Comparison of ENCODE assay signal across 1 cellular context in genomic region chr19:43950834-43951626, GRCh38.
TF ChIP-seq lines count a peak whose summit lies in the region.

TSS of gene ZNF221 (plus strand) at chr19:43951228. CDS start at chr19:43962727, 11,499 bp downstream.

TF ChIP-seq in HepG2, 621 proteins besides CTCF, POLR2A, EP300 and RAD21 (continued from another document and continues in another):
- TF ChIP-seq KLF11 (CRISPR knock-in tag; IDR thresholded peaks at IDR 0.05) (no peak), RFX3 (CRISPR knock-in tag; IDR thresholded peaks at IDR 0.05) (no peak), ZBTB3 (CRISPR knock-in tag; IDR thresholded peaks at IDR 0.05; ENCODE audit: borderline replicate concordance, low read depth) (0 out of 2 replicates have a peak, but pooled peaks have one; percentile 50), MAFK (conservative IDR thresholded peaks at IDR 0.05 in 1 of 2, IDR thresholded peaks at IDR 0.05 in 1 of 2; ENCODE audit: low read length in 2 of 2) (no peak), SSRP1 (CRISPR knock-in tag; IDR thresholded peaks at IDR 0.05) (no peak), ETV6 (CRISPR knock-in tag; conservative IDR thresholded peaks at IDR 0.05) (no peak), ZFP62 (CRISPR knock-in tag; IDR thresholded peaks at IDR 0.05) (no peak), HNF4G (IDR thresholded peaks at IDR 0.05; ENCODE audit: borderline replicate concordance, low read depth, low read length) (no peak), HNF4G (CRISPR knock-in tag; IDR thresholded peaks at IDR 0.05; ENCODE audit: borderline replicate concordance, low read depth) (no peak), MIER3 (CRISPR knock-in tag; IDR thresholded peaks at IDR 0.05; ENCODE audit: borderline replicate concordance) (peak; percentile 75; the same call in 1 of the 2 replicates), BHLHE40 (IDR thresholded peaks at IDR 0.05; ENCODE audit: low read length) (no peak), ZNF792 (CRISPR knock-in tag; IDR thresholded peaks at IDR 0.05) (peak; percentile 45; the same call in 1 of the 2 replicates), ZNF180 (CRISPR knock-in tag; IDR thresholded peaks at IDR 0.05; ENCODE audit: borderline replicate concordance, low read depth) (no peak), NFYC (CRISPR knock-in tag; IDR thresholded peaks at IDR 0.05) (peak; percentile 10; the same call in 1 of the 2 replicates), RFXANK (CRISPR knock-in tag; IDR thresholded peaks at IDR 0.05) (no peak), ZSCAN30 (CRISPR knock-in tag; IDR thresholded peaks at IDR 0.05) (no peak), ZNF232 (CRISPR knock-in tag; IDR thresholded peaks at IDR 0.05; ENCODE audit: borderline replicate concordance) (no peak), ZNF414 (CRISPR knock-in tag; IDR thresholded peaks at IDR 0.05) (peak; percentile 63; the same call in 1 of the 2 replicates), ZNF468 (CRISPR knock-in tag; IDR thresholded peaks at IDR 0.05) (no peak), HOXA3 (CRISPR knock-in tag; IDR thresholded peaks at IDR 0.05) (peak; percentile 88), ZNF543 (CRISPR knock-in tag; IDR thresholded peaks at IDR 0.05) (no peak), FLYWCH1 (CRISPR knock-in tag; IDR thresholded peaks at IDR 0.05) (no peak), MED13 (CRISPR knock-in tag; IDR thresholded peaks at IDR 0.05) (no peak), CENPBD1 (CRISPR knock-in tag; IDR thresholded peaks at IDR 0.05; ENCODE audit: borderline replicate concordance, low read depth) (no peak), ZBTB20 (CRISPR knock-in tag; IDR thresholded peaks at IDR 0.05; ENCODE audit: borderline replicate concordance, low read depth) (0 out of 2 replicates have a peak, but pooled peaks have one; percentile 26), ZNF124 (CRISPR knock-in tag; IDR thresholded peaks at IDR 0.05) (peak; percentile 56; the same call in 1 of the 2 replicates), ZNF557 (CRISPR knock-in tag; IDR thresholded peaks at IDR 0.05) (no peak), ATF4 (CRISPR knock-in tag; IDR thresholded peaks at IDR 0.05) (peak in 1 of 2 experiments; percentile 63; a peak in 2 of 4 replicates), GATAD2A (CRISPR knock-in tag; IDR thresholded peaks at IDR 0.05) (peak; percentile 73), PLSCR1 (CRISPR knock-in tag; IDR thresholded peaks at IDR 0.05; ENCODE audit: borderline replicate concordance) (no peak), NKX3-1 (CRISPR knock-in tag; IDR thresholded peaks at IDR 0.05) (no peak), ZFP1 (CRISPR knock-in tag; IDR thresholded peaks at IDR 0.05) (no peak), KDM5A (IDR thresholded peaks at IDR 0.05; ENCODE audit: borderline replicate concordance, low read length) (no peak), IRF2 (CRISPR knock-in tag; IDR thresholded peaks at IDR 0.05) (peak; percentile 99), DNMT3B (CRISPR knock-in tag; conservative IDR thresholded peaks at IDR 0.05) (no peak), ZBTB37 (CRISPR knock-in tag; IDR thresholded peaks at IDR 0.05) (no peak), MAZ (IDR thresholded peaks at IDR 0.05; ENCODE audit: borderline replicate concordance, low read depth, low read length) (peak; percentile 37; the same call in 1 of the 2 replicates), MAZ (CRISPR knock-in tag; IDR thresholded peaks at IDR 0.05; ENCODE audit: low read depth) (no peak), SIX1 (CRISPR knock-in tag; IDR thresholded peaks at IDR 0.05; ENCODE audit: borderline replicate concordance) (no peak), ZNF430 (CRISPR knock-in tag; IDR thresholded peaks at IDR 0.05) (no peak), ZUFSP (CRISPR knock-in tag; IDR thresholded peaks at IDR 0.05; ENCODE audit: borderline replicate concordance) (no peak), ASH2L (IDR thresholded peaks at IDR 0.05; ENCODE audit: insufficient read length, low read depth, low read length) (peak; percentile 59), HCFC1 (IDR thresholded peaks at IDR 0.05; ENCODE audit: low read depth, low read length) (peak; percentile 94), ZBTB25 (CRISPR knock-in tag; IDR thresholded peaks at IDR 0.05) (0 out of 2 replicates have a peak, but pooled peaks have one; percentile 32), BCL6 (CRISPR knock-in tag; IDR thresholded peaks at IDR 0.05) (0 out of 2 replicates have a peak, but pooled peaks have one; percentile 25), KLF9 (CRISPR knock-in tag; IDR thresholded peaks at IDR 0.05; ENCODE audit: low read depth) (no peak)
- TF ChIP-seq, protein P1, sequence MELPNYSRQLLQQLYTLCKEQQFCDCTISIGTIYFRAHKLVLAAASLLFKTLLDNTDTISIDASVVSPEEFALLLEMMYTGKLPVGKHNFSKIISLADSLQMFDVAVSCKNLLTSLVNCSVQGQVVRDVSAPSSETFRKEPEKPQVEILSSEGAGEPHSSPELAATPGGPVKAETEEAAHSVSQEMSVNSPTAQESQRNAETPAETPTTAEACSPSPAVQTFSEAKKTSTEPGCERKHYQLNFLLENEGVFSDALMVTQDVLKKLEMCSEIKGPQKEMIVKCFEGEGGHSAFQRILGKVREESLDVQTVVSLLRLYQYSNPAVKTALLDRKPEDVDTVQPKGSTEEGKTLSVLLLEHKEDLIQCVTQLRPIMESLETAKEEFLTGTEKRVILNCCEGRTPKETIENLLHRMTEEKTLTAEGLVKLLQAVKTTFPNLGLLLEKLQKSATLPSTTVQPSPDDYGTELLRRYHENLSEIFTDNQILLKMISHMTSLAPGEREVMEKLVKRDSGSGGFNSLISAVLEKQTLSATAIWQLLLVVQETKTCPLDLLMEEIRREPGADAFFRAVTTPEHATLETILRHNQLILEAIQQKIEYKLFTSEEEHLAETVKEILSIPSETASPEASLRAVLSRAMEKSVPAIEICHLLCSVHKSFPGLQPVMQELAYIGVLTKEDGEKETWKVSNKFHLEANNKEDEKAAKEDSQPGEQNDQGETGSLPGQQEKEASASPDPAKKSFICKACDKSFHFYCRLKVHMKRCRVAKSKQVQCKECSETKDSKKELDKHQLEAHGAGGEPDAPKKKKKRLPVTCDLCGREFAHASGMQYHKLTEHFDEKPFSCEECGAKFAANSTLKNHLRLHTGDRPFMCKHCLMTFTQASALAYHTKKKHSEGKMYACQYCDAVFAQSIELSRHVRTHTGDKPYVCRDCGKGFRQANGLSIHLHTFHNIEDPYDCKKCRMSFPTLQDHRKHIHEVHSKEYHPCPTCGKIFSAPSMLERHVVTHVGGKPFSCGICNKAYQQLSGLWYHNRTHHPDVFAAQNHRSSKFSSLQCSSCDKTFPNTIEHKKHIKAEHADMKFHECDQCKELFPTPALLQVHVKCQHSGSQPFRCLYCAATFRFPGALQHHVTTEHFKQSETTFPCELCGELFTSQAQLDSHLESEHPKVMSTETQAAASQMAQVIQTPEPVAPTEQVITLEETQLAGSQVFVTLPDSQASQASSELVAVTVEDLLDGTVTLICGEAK (IDR thresholded peaks at IDR 0.05), result peak; percentile 31; the same call in 1 of the 2 replicates
- TF ChIP-seq, protein P1 (CRISPR knock-in tag; IDR thresholded peaks at IDR 0.05), result peak; percentile 67; the same call in 1 of the 2 replicates
- TF ChIP-seq, protein P2, sequence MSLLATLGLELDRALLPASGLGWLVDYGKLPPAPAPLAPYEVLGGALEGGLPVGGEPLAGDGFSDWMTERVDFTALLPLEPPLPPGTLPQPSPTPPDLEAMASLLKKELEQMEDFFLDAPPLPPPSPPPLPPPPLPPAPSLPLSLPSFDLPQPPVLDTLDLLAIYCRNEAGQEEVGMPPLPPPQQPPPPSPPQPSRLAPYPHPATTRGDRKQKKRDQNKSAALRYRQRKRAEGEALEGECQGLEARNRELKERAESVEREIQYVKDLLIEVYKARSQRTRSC (CRISPR knock-in tag; IDR thresholded peaks at IDR 0.05; ENCODE audit: low read depth), result no peak
- TF ChIP-seq, protein P3, sequence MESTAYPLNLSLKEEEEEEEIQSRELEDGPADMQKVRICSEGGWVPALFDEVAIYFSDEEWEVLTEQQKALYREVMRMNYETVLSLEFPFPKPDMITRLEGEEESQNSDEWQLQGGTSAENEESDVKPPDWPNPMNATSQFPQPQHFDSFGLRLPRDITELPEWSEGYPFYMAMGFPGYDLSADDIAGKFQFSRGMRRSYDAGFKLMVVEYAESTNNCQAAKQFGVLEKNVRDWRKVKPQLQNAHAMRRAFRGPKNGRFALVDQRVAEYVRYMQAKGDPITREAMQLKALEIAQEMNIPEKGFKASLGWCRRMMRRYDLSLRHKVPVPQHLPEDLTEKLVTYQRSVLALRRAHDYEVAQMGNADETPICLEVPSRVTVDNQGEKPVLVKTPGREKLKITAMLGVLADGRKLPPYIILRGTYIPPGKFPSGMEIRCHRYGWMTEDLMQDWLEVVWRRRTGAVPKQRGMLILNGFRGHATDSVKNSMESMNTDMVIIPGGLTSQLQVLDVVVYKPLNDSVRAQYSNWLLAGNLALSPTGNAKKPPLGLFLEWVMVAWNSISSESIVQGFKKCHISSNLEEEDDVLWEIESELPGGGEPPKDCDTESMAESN (CRISPR knock-in tag; conservative IDR thresholded peaks at IDR 0.05), result no peak
